Comparison of ENCODE assay signal across 1 cellular context in genomic region chr1:177013273-177013672, GRCh38.
TF ChIP-seq lines count a peak whose summit lies in the region.

No MANE protein-coding gene starts in this region.

TF ChIP-seq in SK-N-SH treated with all-trans-retinoic acid at 6 μM for 48 hours, 23 proteins besides CTCF, POLR2A, EP300 and RAD21 (continued from another document):
- TF ChIP-seq CREB5 (CRISPR knock-in tag; IDR thresholded peaks at IDR 0.05; ENCODE audit: low read depth) (no peak), BACH2 (CRISPR knock-in tag; IDR thresholded peaks at IDR 0.05; ENCODE audit: borderline replicate concordance) (no peak), OSR1 (CRISPR knock-in tag; IDR thresholded peaks at IDR 0.05) (no peak), TOX (CRISPR knock-in tag; IDR thresholded peaks at IDR 0.05; ENCODE audit: borderline replicate concordance) (no peak), PATZ1 (CRISPR knock-in tag; IDR thresholded peaks at IDR 0.05; ENCODE audit: borderline replicate concordance) (no peak), ZFP30 (CRISPR knock-in tag; IDR thresholded peaks at IDR 0.05) (no peak), ZFP3 (CRISPR knock-in tag; IDR thresholded peaks at IDR 0.05) (no peak), SNAI2 (CRISPR knock-in tag; IDR thresholded peaks at IDR 0.05) (no peak), TCF4 (CRISPR knock-in tag; IDR thresholded peaks at IDR 0.05; ENCODE audit: borderline replicate concordance) (no peak), ZC3H10 (CRISPR knock-in tag; IDR thresholded peaks at IDR 0.05) (no peak)
